Comparison of ENCODE assay signal across 12 cellular contexts in the genomic region with DNA sequence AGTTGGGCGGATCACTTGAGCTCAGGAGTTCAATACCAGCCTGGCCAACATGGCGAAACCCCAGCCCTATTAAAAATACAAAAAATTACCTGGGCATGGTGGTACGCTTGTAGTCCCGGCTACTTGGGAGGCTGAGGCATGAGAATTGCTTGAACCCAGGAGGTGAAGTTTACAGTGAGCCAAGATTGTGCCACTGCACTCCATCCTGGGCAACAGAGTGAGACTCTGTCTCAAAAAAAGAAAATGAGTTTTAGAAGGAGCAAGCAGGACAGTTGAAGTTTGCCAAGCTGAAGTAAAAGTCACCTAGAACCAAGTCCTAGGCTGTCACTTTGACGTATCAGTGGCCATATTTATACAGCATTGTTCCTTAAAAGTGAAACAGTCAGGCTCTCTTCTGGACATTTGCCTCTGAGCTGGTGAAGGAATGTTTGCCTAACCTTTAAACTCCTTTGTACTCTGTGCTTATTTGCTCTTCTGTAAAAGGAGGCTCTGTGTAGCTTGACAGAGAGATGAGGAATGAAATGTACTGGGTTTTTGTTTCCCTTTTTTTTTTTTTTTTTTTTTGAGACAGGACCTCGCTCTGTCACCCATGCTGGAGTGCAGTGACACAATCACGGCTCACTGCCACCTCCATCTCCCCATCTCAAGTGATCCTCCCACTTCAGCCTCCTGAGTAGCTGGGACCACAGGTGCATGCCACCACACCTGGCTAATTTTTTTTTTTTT. TPM values are rescaled to one million over a fixed set of nuclear protein-coding genes. Genes with fewer than 3 reads are reported as not detected.
DNase-seq lines count a peak whose midpoint lies in the region; TF ChIP-seq lines count a peak whose summit lies in the region.
"Had no signal": no experiment of that assay in that cellular context is flagged by ENCODE, and none has a peak within 500 bp of the region (broad histone marks: within the 10 kb centered on the region; RNA-seq: fewer than 3 reads in every experiment).

No MANE protein-coding gene starts in this region.

- H2AK5ac ChIP-seq in mesenchymal stem cell (ENCODE audit: low read length, severe bottlenecking), result no peak overlapping the region

- H3K23ac ChIP-seq in mesenchymal stem cell (ENCODE audit: low read length in 2 of 2), result no peak overlapping the region

- no peak overlapping the region for H4K8ac ChIP-seq in mesenchymal stem cell (ENCODE audit: low read length)

- POLR2A ChIA-PET in RWPE1 (lab: Yijun Ruan, JAX; ENCODE audit: low non-redundant PET), result no interaction called here

- no peak overlapping the region for H4K91ac ChIP-seq in mesenchymal stem cell (ENCODE audit: low read length)

- H3K4me3 Mint-ChIP-seq in dendritic cell treated with granulocyte-macrophage colony-stimulating factor and Interleukin-4, amounts not matched to agents 40 ng/mL and 50 ng/mL, for 4 days, result peak overlapping the region; percentile 8

- no peak overlapping the region for H3K9ac ChIP-seq in BLaER1 treated with 17β-estradiol and CSF1 and Interleukin-3, amounts not matched to agents 10 nM and 100 nM
- H3K9ac ChIP-seq in mucosa of rectum (ENCODE audit: low read depth in 1 of 2, low read length in 2 of 2) (peak overlapping the region in 1 of 2 donors; percentile 5), mesenchymal stem cell (ENCODE audit: low read length) (no peak overlapping the region)

- H3K36me3 Mint-ChIP-seq in dendritic cell treated with granulocyte-macrophage colony-stimulating factor and Interleukin-4, amounts not matched to agents 40 ng/mL and 50 ng/mL, for 4 days (ENCODE audit: low read depth), result peaks cover 15% of the 10 kb centered on the region

- no peak for TF ChIP-seq CTCF in RWPE1 (conservative IDR thresholded peaks at IDR 0.05; ENCODE audit: low read depth)
- TF ChIP-seq CTCF in GM13976 (IDR thresholded peaks at IDR 0.05; ENCODE audit: borderline replicate concordance, control extremely low read depth, extremely low read depth, insufficient read depth, missing control alignments), result no peak

- no peak overlapping the region for H2AFZ ChIP-seq in mesenchymal stem cell (ENCODE audit: low read depth, low read length)

- in situ Hi-C loops in GM13976 (cut with MboI; ENCODE audit: low sequenced_read_pairs, unreplicated experiment), result loop anchor here (25.0 kb wide), 1 partner anchor 1039 kb away; no protein-coding TSS in a partner anchor

- peaks cover 16 to 23% (median 21%) of the 10 kb centered on the region in 10 experiments for H3K4me1 ChIP-seq in BLaER1 treated with 17β-estradiol and CSF1 and Interleukin-3, amounts not matched to agents 10 nM and 100 nM
- H3K4me1 ChIP-seq in mucosa of rectum (ENCODE audit: control insufficient read depth in 2 of 2, insufficient read depth in 2 of 2, low read length in 2 of 2) (peaks cover 32 to 45% of the 10 kb centered on the region in 2 donors), mesenchymal stem cell (ENCODE audit: control insufficient read depth, insufficient read depth, low read depth, low read length) (peaks cover 11% of the 10 kb centered on the region)

- H2BK12ac ChIP-seq in mesenchymal stem cell (ENCODE audit: low read length in 2 of 2), result no peak overlapping the region

- 98% methylated on average over 6 of the region's 7 CpGs for WGBS in mesenchymal stem cell

- no peak overlapping the region for H3K4me3 ChIP-seq in BLaER1 treated with 17β-estradiol and CSF1 and Interleukin-3, amounts not matched to agents 10 nM and 100 nM
- peak overlapping the region; percentile 2 to 42 for H3K4me3 ChIP-seq in mucosa of rectum (ENCODE audit: low read length in 2 of 2)
- no peak overlapping the region for H3K4me3 ChIP-seq in mesenchymal stem cell (ENCODE audit: insufficient read depth in 1 of 2, low read depth in 1 of 2, low read length in 2 of 2)

- peak overlapping the region in 9 of 11 experiments; percentile 4 to 82 (median 73); a peak in 13 of 22 replicates for H3K4me2 ChIP-seq in BLaER1 treated with 17β-estradiol and CSF1 and Interleukin-3, amounts not matched to agents 10 nM and 100 nM
- H3K4me2 ChIP-seq in mesenchymal stem cell (ENCODE audit: low read length, poor library complexity, severe bottlenecking), result no peak overlapping the region

- DNase-seq in LoVo (ENCODE audit: low spot score) (peak; percentile 38), mesenchymal stem cell (no peak), RWPE1 (ENCODE audit: low spot score) (no peak), GM13976 (ENCODE audit: low spot score) (no peak)
- no peak for DNase-seq in activated CD4-positive, alpha-beta T cell treated with anti-CD3 and anti-CD28 coated beads, Interleukin-2, amount 50 U/mL, for 1 hour
- DNase-seq: activated CD4-positive, alpha-beta T cell treated with anti-CD3 and anti-CD28 coated beads for 48 hours; amygdala; effector CD4-positive, alpha-beta T cell; NCI-H226 had no signal

- peaks cover 34% of the 10 kb centered on the region for H3K4me1 Mint-ChIP-seq in dendritic cell treated with granulocyte-macrophage colony-stimulating factor and Interleukin-4, amounts not matched to agents 40 ng/mL and 50 ng/mL, for 4 days (ENCODE audit: low read depth)

- no peak overlapping the region for H2BK15ac ChIP-seq in mesenchymal stem cell (ENCODE audit: low read depth, poor library complexity, severe bottlenecking)

- no peaks in the 10 kb centered on the region for H3K9me3 Mint-ChIP-seq in dendritic cell treated with granulocyte-macrophage colony-stimulating factor and Interleukin-4, amounts not matched to agents 40 ng/mL and 50 ng/mL, for 4 days

- no peak overlapping the region for H3K27ac ChIP-seq in BLaER1 treated with 17β-estradiol and CSF1 and Interleukin-3, amounts not matched to agents 10 nM and 100 nM
- H3K27ac ChIP-seq in mucosa of rectum (ENCODE audit: low read depth in 2 of 2, low read length in 2 of 2), result peak overlapping the region; percentile 62 to 76
- H3K27ac ChIP-seq in mesenchymal stem cell (ENCODE audit: low read length, poor library complexity, severe bottlenecking), result no peak overlapping the region
- no peak overlapping the region for H3K27ac ChIP-seq in RWPE1

- no peaks in the 10 kb centered on the region for H3K36me3 ChIP-seq in BLaER1 treated with 17β-estradiol and CSF1 and Interleukin-3, amounts not matched to agents 10 nM and 100 nM
- H3K36me3 ChIP-seq in mucosa of rectum (ENCODE audit: control insufficient read depth in 2 of 2, insufficient read depth in 2 of 2, low read length in 2 of 2) (peaks cover 0 to 7% of the 10 kb centered on the region in 2 donors), mesenchymal stem cell (ENCODE audit: control insufficient read depth in 1 of 2, insufficient read depth in 2 of 2, low read depth in 1 of 2, low read length in 2 of 2) (no peaks in the 10 kb centered on the region)

- CTCF ChIA-PET in RWPE1 (lab: Yijun Ruan, JAX), result interaction anchor here (1.4 kb wide), 1 partner anchor 208 kb away, joined by 8 read pairs; no protein-coding TSS in a partner anchor

- H4K20me1 ChIP-seq in BLaER1 treated with 17β-estradiol and CSF1 and Interleukin-3, amounts not matched to agents 10 nM and 100 nM, result peaks cover 5 to 54% (median 30%) of the 10 kb centered on the region in 11 experiments; a peak in 16 of 22 replicates

- H2BK120ac ChIP-seq in mesenchymal stem cell (ENCODE audit: low read depth, low read length), result no peak overlapping the region

- intact Hi-C loops in dendritic cell treated with granulocyte-macrophage colony-stimulating factor and Interleukin-4, amounts not matched to agents 40 ng/mL and 50 ng/mL, for 4 days (cut with micrococcal nuclease), result loop anchor here (5.0 kb wide), 2 partner anchors 69 to 234 kb away; a partner anchor contains a TSS

- no peak overlapping the region for H3K18ac ChIP-seq in mesenchymal stem cell (ENCODE audit: low read depth in 1 of 2, low read length in 2 of 2)

- H3K9me3 ChIP-seq in BLaER1 treated with 17β-estradiol and CSF1 and Interleukin-3, amounts not matched to agents 10 nM and 100 nM (replicated peaks in 1 of 11), result no peaks in the 10 kb centered on the region; a peak in 1 of 22 replicates
- H3K9me3 ChIP-seq in mucosa of rectum (ENCODE audit: control insufficient read depth in 2 of 2, low read length in 2 of 2), result no peaks in the 10 kb centered on the region
- no peaks in the 10 kb centered on the region for H3K9me3 ChIP-seq in mesenchymal stem cell (ENCODE audit: control insufficient read depth, low read length)

- H3K27me3 ChIP-seq in BLaER1 treated with 17β-estradiol and CSF1 and Interleukin-3, amounts not matched to agents 10 nM and 100 nM, result peaks cover 37 to 55% (median 47%) of the 10 kb centered on the region in 11 experiments
- H3K27me3 ChIP-seq in mucosa of rectum (ENCODE audit: control insufficient read depth in 2 of 2, insufficient read depth in 2 of 2, low read length in 2 of 2) (no peaks in the 10 kb centered on the region), mesenchymal stem cell (ENCODE audit: control insufficient read depth in 1 of 2, insufficient read depth in 1 of 2, low read length in 2 of 2) (no peaks in the 10 kb centered on the region)

- peaks cover 18% of the 10 kb centered on the region for H3K79me1 ChIP-seq in mesenchymal stem cell (replicated peaks; ENCODE audit: low read length, poor library complexity, severe bottlenecking)

- no peak overlapping the region for H3K27ac Mint-ChIP-seq in dendritic cell treated with granulocyte-macrophage colony-stimulating factor and Interleukin-4, amounts not matched to agents 40 ng/mL and 50 ng/mL, for 4 days

- H3K14ac ChIP-seq in mesenchymal stem cell (ENCODE audit: low read length in 2 of 2), result no peak overlapping the region

- H3K4ac ChIP-seq in mesenchymal stem cell (ENCODE audit: low read depth in 1 of 2, low read length in 2 of 2), result no peak overlapping the region

- H3K27me3 Mint-ChIP-seq in dendritic cell treated with granulocyte-macrophage colony-stimulating factor and Interleukin-4, amounts not matched to agents 40 ng/mL and 50 ng/mL, for 4 days, result no peaks in the 10 kb centered on the region

- H2BK5ac ChIP-seq in mesenchymal stem cell (ENCODE audit: low read depth, low read length, poor library complexity, severe bottlenecking), result no peak overlapping the region

RNA-seq across cellular contexts. Expression of a gene that starts 2.8 kb away (rescaled TPM):
- 24.2 TPM for polyA plus RNA-seq in mesenchymal stem cell (2013, experiment 1 of 2)
- 24.7 TPM for polyA plus RNA-seq in mesenchymal stem cell (2013, experiment 2 of 2)

Comparison
In these comparisons a context has a peak if more than half of its experiments do, and no peak if none do; other contexts are left out.
1. H3K27ac ChIP-seq: peak in mucosa of rectum (2 of 2); none in BLaER1 treated with 17β-estradiol and CSF1 and Interleukin-3, amounts not matched to agents 10 nM and 100 nM (0 of 11), mesenchymal stem cell (single experiment) and RWPE1 (single experiment).
2. H3K4me3 ChIP-seq: peak in mucosa of rectum (2 of 2); none in BLaER1 treated with 17β-estradiol and CSF1 and Interleukin-3, amounts not matched to agents 10 nM and 100 nM (0 of 10) and mesenchymal stem cell (0 of 2).